Comparison of ENCODE assay signal across 1 cellular context in the genomic region with DNA sequence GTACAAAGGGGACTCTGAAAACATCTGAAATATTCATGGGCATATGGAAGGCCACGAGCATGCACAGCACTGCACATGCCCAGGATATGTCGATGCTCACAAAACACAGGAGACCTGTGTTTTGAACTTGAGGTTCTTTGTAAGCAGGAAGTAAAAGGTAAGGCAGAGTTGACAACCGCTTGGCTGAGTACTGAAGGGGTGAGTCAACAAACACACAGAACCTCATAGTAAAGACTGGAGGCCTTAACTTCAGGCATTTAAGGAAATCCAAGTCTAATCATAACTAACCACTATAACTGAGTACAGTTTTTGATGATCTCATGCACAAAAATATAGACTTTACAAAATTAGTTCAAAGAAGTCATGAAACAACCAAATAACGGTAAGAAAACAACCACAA.
TF ChIP-seq lines count a peak whose summit lies in the region.

No MANE protein-coding gene starts in this region.

TF ChIP-seq in WTC11, 78 proteins besides CTCF, POLR2A, EP300 and RAD21 (continued from another document):
- TF ChIP-seq, protein P1, sequence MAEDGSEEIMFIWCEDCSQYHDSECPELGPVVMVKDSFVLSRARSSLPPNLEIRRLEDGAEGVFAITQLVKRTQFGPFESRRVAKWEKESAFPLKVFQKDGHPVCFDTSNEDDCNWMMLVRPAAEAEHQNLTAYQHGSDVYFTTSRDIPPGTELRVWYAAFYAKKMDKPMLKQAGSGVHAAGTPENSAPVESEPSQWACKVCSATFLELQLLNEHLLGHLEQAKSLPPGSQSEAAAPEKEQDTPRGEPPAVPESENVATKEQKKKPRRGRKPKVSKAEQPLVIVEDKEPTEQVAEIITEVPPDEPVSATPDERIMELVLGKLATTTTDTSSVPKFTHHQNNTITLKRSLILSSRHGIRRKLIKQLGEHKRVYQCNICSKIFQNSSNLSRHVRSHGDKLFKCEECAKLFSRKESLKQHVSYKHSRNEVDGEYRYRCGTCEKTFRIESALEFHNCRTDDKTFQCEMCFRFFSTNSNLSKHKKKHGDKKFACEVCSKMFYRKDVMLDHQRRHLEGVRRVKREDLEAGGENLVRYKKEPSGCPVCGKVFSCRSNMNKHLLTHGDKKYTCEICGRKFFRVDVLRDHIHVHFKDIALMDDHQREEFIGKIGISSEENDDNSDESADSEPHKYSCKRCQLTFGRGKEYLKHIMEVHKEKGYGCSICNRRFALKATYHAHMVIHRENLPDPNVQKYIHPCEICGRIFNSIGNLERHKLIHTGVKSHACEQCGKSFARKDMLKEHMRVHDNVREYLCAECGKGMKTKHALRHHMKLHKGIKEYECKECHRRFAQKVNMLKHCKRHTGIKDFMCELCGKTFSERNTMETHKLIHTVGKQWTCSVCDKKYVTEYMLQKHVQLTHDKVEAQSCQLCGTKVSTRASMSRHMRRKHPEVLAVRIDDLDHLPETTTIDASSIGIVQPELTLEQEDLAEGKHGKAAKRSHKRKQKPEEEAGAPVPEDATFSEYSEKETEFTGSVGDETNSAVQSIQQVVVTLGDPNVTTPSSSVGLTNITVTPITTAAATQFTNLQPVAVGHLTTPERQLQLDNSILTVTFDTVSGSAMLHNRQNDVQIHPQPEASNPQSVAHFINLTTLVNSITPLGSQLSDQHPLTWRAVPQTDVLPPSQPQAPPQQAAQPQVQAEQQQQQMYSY (CRISPR knock-in tag; IDR thresholded peaks at IDR 0.05) = no peak
- TF ChIP-seq FOXK1 (CRISPR knock-in tag; IDR thresholded peaks at IDR 0.05) = no peak
